In the genomic region with DNA sequence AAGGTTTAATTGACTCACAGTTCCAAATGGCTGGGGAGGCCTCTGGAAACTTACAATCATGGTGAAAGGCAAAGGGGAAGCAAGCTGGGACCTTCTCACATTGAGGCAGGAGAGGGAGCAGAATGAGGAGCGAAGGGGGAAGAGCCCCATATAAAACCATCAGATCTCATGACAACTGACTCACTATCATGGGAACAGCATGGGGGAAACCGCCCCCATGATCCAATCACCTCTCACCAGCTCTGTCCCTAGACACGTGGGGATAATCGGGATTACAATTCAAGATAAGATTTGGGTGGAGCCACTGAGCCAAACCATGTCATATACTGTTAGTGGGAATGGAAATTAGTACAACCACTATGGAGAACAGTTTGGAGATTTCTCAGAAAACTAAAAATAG, we compare ENCODE assay signal across 21 cellular contexts.
"Had no signal": no experiment of that assay in that cellular context is flagged by ENCODE, and none has a peak within 500 bp of the region (broad histone marks: within the 10 kb centered on the region; RNA-seq: fewer than 3 reads in every experiment).

No MANE protein-coding gene starts in this region.

- H3K4me3 ChIP-seq: K562 had no signal

- H3K27ac ChIP-seq: KMS-11, RWPE1 had no signal

- H3K36me3 Mint-ChIP-seq: IgD-negative memory B cell had no signal

- H3K4me1 Mint-ChIP-seq: IgD-negative memory B cell had no signal

- H3K9ac ChIP-seq: KMS-11 had no signal

- H3K4me3 Mint-ChIP-seq: IgD-negative memory B cell had no signal

- H3K27ac Mint-ChIP-seq: IgD-negative memory B cell had no signal

- H3K27me3 Mint-ChIP-seq: IgD-negative memory B cell had no signal

- DNase-seq: Kasumi-1, MM.1S, NCI-H1092 treated with DMSO at 0.1 percent for 48 hours, NCI-H1436, NCI-H187, NCI-H2029, NCI-H2081 treated with DMSO at 0.1 percent for 48 hours, NCI-H2171, NCI-H226, NCI-H446 treated with DMSO at 0.1 percent for 48 hours, NCI-H510A treated with DMSO at 0.1 percent for 48 hours, NCI-H526, PC-3, SHP77, T-helper 1 cell had no signal

- ATAC-seq: K562, Panc1, PC-3, SK-N-SH treated with all-trans-retinoic acid at 6 μM for 48 hours had no signal

- H3K9me3 Mint-ChIP-seq: IgD-negative memory B cell had no signal
